1 cellular context compared by ENCODE assay signal in the genomic region with DNA sequence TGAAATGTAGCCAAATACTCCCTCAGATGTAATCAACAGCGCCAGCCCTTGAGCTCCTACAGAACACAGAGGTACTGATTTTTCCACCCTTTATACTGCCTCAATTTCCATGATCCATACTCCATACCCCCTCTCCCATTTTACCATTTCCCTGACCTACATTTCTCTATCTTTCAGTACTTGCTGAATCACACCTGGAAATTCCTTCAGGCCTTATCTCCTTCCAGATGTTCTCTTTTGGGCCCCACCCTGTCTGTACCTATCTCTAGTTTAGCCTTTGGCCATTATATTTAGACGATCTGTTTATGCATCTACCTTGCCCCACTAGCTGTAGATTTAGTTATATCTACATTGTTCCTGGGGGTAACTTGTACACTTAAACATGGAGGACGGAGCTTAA.
TF ChIP-seq lines count a peak whose summit lies in the region.

No MANE protein-coding gene starts in this region.

TF ChIP-seq in K562, 482 proteins besides CTCF, POLR2A, EP300 and RAD21 (continues in another document):
- TF ChIP-seq SLC30A9 (CRISPR knock-in tag; IDR thresholded peaks at IDR 0.05) (no peak), CBX8 (IDR thresholded peaks at IDR 0.05; ENCODE audit: borderline replicate concordance, extremely low read depth, low read depth, low read length, poor library complexity, severe bottlenecking) (no peak), MAFK (IDR thresholded peaks at IDR 0.05; ENCODE audit: low read length) (peak; percentile 3; the same call in 1 of the 2 replicates), MTA1 (IDR thresholded peaks at IDR 0.05; ENCODE audit: borderline replicate concordance) (no peak), DIDO1 (tag; IDR thresholded peaks at IDR 0.05; ENCODE audit: low read depth) (peak; percentile 30; the same call in 1 of the 2 replicates), DPF2 (IDR thresholded peaks at IDR 0.05) (peak; percentile 89), FOXK2 (conservative IDR thresholded peaks at IDR 0.05 in 1 of 2, IDR thresholded peaks at IDR 0.05 in 1 of 2; ENCODE audit: low read depth in 2 of 2) (no peak), TCFL5 (CRISPR knock-in tag; conservative IDR thresholded peaks at IDR 0.05) (no peak), TCF3 (CRISPR knock-in tag; IDR thresholded peaks at IDR 0.05) (peak; percentile 72), XRCC3 (IDR thresholded peaks at IDR 0.05) (no peak), RBM17 (IDR thresholded peaks at IDR 0.05; ENCODE audit: borderline replicate concordance, low read depth, low read length) (no peak), ZC3H11A (IDR thresholded peaks at IDR 0.05; ENCODE audit: low read depth, low read length) (no peak), JUN (IDR thresholded peaks at IDR 0.05; ENCODE audit: borderline replicate concordance, low read depth, low read length) (no peak), JUN (CRISPR knock-in tag; IDR thresholded peaks at IDR 0.05; ENCODE audit: borderline replicate concordance) (no peak), RFX1 (IDR thresholded peaks at IDR 0.05) (no peak), SAFB (IDR thresholded peaks at IDR 0.05; ENCODE audit: borderline replicate concordance, low read depth, low read length) (no peak), TCF7L2 (IDR thresholded peaks at IDR 0.05; ENCODE audit: low read depth, low read length) (no peak), NCOA4 (IDR thresholded peaks at IDR 0.05; ENCODE audit: partially characterized antibody) (no peak), SMARCE1 (IDR thresholded peaks at IDR 0.05) (peak; percentile 52; the same call in 1 of the 2 replicates), TARDBP (IDR thresholded peaks at IDR 0.05) (no peak), HEY1 (CRISPR knock-in tag; IDR thresholded peaks at IDR 0.05; ENCODE audit: borderline replicate concordance) (no peak), STAT5B (CRISPR knock-in tag; IDR thresholded peaks at IDR 0.05) (no peak), ARNT (IDR thresholded peaks at IDR 0.05) (no peak), RBM22 (IDR thresholded peaks at IDR 0.05; ENCODE audit: low read depth, low read length, poor library complexity, severe bottlenecking) (no peak), SAP30 (IDR thresholded peaks at IDR 0.05; ENCODE audit: borderline replicate concordance, insufficient read depth, low read depth, low read length, poor library complexity, severe bottlenecking) (no peak), ETV5 (CRISPR knock-in tag; IDR thresholded peaks at IDR 0.05; ENCODE audit: low read depth) (no peak), KLF6 (CRISPR knock-in tag; IDR thresholded peaks at IDR 0.05; ENCODE audit: borderline replicate concordance) (no peak), ZNF324 (CRISPR knock-in tag; IDR thresholded peaks at IDR 0.05) (no peak), RBM25 (IDR thresholded peaks at IDR 0.05; ENCODE audit: low read depth, low read length, severe bottlenecking) (no peak), NEUROD1 (IDR thresholded peaks at IDR 0.05; ENCODE audit: borderline replicate concordance, low read depth, low read length, partially characterized antibody) (no peak), POLR2G (IDR thresholded peaks at IDR 0.05; ENCODE audit: low read depth, low read length) (no peak), ZNF584 (CRISPR knock-in tag; IDR thresholded peaks at IDR 0.05; ENCODE audit: low read depth) (no peak), SMARCA5 (IDR thresholded peaks at IDR 0.05) (no peak), CTBP1 (IDR thresholded peaks at IDR 0.05; ENCODE audit: borderline replicate concordance) (peak; percentile 96), TSC22D4 (tag; IDR thresholded peaks at IDR 0.05) (no peak), SETDB1 (IDR thresholded peaks at IDR 0.05; ENCODE audit: low read length) (no peak), BACH1 (tag; IDR thresholded peaks at IDR 0.05) (no peak), THRAP3 (IDR thresholded peaks at IDR 0.05; ENCODE audit: borderline replicate concordance) (no peak), ZNF76 (CRISPR knock-in tag; IDR thresholded peaks at IDR 0.05; ENCODE audit: borderline replicate concordance) (no peak), SMC3 (conservative IDR thresholded peaks at IDR 0.05; ENCODE audit: insufficient read depth, low read depth, low read length) (no peak), NBN (IDR thresholded peaks at IDR 0.05; ENCODE audit: low read depth) (no peak), ADNP (tag; IDR thresholded peaks at IDR 0.05) (no peak)
- TF ChIP-seq, protein P1, sequence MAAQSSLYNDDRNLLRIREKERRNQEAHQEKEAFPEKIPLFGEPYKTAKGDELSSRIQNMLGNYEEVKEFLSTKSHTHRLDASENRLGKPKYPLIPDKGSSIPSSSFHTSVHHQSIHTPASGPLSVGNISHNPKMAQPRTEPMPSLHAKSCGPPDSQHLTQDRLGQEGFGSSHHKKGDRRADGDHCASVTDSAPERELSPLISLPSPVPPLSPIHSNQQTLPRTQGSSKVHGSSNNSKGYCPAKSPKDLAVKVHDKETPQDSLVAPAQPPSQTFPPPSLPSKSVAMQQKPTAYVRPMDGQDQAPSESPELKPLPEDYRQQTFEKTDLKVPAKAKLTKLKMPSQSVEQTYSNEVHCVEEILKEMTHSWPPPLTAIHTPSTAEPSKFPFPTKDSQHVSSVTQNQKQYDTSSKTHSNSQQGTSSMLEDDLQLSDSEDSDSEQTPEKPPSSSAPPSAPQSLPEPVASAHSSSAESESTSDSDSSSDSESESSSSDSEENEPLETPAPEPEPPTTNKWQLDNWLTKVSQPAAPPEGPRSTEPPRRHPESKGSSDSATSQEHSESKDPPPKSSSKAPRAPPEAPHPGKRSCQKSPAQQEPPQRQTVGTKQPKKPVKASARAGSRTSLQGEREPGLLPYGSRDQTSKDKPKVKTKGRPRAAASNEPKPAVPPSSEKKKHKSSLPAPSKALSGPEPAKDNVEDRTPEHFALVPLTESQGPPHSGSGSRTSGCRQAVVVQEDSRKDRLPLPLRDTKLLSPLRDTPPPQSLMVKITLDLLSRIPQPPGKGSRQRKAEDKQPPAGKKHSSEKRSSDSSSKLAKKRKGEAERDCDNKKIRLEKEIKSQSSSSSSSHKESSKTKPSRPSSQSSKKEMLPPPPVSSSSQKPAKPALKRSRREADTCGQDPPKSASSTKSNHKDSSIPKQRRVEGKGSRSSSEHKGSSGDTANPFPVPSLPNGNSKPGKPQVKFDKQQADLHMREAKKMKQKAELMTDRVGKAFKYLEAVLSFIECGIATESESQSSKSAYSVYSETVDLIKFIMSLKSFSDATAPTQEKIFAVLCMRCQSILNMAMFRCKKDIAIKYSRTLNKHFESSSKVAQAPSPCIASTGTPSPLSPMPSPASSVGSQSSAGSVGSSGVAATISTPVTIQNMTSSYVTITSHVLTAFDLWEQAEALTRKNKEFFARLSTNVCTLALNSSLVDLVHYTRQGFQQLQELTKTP (IDR thresholded peaks at IDR 0.05; ENCODE audit: low read depth in 1 of 2, partially characterized antibody in 2 of 2): no peak
- TF ChIP-seq, protein P2, sequence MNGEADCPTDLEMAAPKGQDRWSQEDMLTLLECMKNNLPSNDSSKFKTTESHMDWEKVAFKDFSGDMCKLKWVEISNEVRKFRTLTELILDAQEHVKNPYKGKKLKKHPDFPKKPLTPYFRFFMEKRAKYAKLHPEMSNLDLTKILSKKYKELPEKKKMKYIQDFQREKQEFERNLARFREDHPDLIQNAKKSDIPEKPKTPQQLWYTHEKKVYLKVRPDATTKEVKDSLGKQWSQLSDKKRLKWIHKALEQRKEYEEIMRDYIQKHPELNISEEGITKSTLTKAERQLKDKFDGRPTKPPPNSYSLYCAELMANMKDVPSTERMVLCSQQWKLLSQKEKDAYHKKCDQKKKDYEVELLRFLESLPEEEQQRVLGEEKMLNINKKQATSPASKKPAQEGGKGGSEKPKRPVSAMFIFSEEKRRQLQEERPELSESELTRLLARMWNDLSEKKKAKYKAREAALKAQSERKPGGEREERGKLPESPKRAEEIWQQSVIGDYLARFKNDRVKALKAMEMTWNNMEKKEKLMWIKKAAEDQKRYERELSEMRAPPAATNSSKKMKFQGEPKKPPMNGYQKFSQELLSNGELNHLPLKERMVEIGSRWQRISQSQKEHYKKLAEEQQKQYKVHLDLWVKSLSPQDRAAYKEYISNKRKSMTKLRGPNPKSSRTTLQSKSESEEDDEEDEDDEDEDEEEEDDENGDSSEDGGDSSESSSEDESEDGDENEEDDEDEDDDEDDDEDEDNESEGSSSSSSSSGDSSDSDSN (IDR thresholded peaks at IDR 0.05; ENCODE audit: borderline replicate concordance in 1 of 2, low read depth in 2 of 2, low read length in 2 of 2): no peak
- TF ChIP-seq, protein P3, sequence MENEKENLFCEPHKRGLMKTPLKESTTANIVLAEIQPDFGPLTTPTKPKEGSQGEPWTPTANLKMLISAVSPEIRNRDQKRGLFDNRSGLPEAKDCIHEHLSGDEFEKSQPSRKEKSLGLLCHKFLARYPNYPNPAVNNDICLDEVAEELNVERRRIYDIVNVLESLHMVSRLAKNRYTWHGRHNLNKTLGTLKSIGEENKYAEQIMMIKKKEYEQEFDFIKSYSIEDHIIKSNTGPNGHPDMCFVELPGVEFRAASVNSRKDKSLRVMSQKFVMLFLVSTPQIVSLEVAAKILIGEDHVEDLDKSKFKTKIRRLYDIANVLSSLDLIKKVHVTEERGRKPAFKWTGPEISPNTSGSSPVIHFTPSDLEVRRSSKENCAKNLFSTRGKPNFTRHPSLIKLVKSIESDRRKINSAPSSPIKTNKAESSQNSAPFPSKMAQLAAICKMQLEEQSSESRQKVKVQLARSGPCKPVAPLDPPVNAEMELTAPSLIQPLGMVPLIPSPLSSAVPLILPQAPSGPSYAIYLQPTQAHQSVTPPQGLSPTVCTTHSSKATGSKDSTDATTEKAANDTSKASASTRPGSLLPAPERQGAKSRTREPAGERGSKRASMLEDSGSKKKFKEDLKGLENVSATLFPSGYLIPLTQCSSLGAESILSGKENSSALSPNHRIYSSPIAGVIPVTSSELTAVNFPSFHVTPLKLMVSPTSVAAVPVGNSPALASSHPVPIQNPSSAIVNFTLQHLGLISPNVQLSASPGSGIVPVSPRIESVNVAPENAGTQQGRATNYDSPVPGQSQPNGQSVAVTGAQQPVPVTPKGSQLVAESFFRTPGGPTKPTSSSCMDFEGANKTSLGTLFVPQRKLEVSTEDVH (IDR thresholded peaks at IDR 0.05; ENCODE audit: low read depth, partially characterized antibody): no peak
- TF ChIP-seq, protein P4, sequence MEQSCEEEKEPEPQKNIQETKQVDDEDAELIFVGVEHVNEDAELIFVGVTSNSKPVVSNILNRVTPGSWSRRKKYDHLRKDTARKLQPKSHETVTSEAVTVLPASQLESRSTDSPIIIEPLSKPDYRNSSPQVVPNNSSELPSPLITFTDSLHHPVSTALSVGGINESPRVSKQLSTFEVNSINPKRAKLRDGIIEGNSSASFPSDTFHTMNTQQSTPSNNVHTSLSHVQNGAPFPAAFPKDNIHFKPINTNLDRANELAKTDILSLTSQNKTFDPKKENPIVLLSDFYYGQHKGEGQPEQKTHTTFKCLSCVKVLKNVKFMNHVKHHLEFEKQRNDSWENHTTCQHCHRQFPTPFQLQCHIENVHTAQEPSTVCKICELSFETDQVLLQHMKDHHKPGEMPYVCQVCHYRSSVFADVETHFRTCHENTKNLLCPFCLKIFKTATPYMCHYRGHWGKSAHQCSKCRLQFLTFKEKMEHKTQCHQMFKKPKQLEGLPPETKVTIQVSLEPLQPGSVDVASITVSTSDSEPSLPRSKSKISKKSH (CRISPR knock-in tag; IDR thresholded peaks at IDR 0.05): no peak
- TF ChIP-seq, protein P5, sequence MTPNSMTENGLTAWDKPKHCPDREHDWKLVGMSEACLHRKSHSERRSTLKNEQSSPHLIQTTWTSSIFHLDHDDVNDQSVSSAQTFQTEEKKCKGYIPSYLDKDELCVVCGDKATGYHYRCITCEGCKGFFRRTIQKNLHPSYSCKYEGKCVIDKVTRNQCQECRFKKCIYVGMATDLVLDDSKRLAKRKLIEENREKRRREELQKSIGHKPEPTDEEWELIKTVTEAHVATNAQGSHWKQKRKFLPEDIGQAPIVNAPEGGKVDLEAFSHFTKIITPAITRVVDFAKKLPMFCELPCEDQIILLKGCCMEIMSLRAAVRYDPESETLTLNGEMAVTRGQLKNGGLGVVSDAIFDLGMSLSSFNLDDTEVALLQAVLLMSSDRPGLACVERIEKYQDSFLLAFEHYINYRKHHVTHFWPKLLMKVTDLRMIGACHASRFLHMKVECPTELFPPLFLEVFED (CRISPR knock-in tag; conservative IDR thresholded peaks at IDR 0.05): no peak
- TF ChIP-seq, protein P6, sequence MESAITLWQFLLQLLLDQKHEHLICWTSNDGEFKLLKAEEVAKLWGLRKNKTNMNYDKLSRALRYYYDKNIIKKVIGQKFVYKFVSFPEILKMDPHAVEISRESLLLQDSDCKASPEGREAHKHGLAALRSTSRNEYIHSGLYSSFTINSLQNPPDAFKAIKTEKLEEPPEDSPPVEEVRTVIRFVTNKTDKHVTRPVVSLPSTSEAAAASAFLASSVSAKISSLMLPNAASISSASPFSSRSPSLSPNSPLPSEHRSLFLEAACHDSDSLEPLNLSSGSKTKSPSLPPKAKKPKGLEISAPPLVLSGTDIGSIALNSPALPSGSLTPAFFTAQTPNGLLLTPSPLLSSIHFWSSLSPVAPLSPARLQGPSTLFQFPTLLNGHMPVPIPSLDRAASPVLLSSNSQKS (CRISPR knock-in tag; IDR thresholded peaks at IDR 0.05): no peak
- TF ChIP-seq, protein P7, sequence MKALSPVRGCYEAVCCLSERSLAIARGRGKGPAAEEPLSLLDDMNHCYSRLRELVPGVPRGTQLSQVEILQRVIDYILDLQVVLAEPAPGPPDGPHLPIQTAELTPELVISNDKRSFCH (CRISPR knock-in tag; IDR thresholded peaks at IDR 0.05): no peak
- TF ChIP-seq, protein P7 (tag; IDR thresholded peaks at IDR 0.05): no peak
- TF ChIP-seq, protein P8, sequence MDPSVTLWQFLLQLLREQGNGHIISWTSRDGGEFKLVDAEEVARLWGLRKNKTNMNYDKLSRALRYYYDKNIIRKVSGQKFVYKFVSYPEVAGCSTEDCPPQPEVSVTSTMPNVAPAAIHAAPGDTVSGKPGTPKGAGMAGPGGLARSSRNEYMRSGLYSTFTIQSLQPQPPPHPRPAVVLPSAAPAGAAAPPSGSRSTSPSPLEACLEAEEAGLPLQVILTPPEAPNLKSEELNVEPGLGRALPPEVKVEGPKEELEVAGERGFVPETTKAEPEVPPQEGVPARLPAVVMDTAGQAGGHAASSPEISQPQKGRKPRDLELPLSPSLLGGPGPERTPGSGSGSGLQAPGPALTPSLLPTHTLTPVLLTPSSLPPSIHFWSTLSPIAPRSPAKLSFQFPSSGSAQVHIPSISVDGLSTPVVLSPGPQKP (CRISPR knock-in tag; IDR thresholded peaks at IDR 0.05): no peak
- TF ChIP-seq, protein P9, sequence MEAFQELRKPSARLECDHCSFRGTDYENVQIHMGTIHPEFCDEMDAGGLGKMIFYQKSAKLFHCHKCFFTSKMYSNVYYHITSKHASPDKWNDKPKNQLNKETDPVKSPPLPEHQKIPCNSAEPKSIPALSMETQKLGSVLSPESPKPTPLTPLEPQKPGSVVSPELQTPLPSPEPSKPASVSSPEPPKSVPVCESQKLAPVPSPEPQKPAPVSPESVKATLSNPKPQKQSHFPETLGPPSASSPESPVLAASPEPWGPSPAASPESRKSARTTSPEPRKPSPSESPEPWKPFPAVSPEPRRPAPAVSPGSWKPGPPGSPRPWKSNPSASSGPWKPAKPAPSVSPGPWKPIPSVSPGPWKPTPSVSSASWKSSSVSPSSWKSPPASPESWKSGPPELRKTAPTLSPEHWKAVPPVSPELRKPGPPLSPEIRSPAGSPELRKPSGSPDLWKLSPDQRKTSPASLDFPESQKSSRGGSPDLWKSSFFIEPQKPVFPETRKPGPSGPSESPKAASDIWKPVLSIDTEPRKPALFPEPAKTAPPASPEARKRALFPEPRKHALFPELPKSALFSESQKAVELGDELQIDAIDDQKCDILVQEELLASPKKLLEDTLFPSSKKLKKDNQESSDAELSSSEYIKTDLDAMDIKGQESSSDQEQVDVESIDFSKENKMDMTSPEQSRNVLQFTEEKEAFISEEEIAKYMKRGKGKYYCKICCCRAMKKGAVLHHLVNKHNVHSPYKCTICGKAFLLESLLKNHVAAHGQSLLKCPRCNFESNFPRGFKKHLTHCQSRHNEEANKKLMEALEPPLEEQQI (IDR thresholded peaks at IDR 0.05): no peak
